Comparison of ENCODE assay signal across 1 cellular context in the genomic region with DNA sequence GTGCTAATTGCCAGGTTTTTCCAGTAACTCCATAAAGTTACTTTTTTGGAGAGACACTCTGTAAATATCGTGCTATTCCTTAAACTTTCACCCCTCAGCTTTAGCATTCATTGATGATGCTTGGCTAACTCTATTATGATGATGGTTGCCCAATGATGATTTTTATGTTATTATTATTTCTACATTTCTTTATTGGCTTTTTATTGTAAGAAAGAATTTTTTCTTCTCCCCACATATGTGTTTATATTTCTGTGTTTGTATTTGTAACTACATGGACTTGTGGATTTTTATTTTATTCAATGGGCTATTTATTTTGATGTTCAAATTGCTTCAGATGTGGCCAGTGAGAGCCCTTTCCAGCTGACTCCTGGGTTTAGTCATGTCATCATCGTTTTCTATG.
TF ChIP-seq lines count a peak whose summit lies in the region.

No MANE protein-coding gene starts in this region.

TF ChIP-seq in K562, 482 proteins besides CTCF, POLR2A, EP300 and RAD21 (continued from another document and continues in another):
- TF ChIP-seq UBTF (IDR thresholded peaks at IDR 0.05; ENCODE audit: borderline replicate concordance in 1 of 2, low read depth in 2 of 2, low read length in 2 of 2) = no peak
- TF ChIP-seq, protein P1, sequence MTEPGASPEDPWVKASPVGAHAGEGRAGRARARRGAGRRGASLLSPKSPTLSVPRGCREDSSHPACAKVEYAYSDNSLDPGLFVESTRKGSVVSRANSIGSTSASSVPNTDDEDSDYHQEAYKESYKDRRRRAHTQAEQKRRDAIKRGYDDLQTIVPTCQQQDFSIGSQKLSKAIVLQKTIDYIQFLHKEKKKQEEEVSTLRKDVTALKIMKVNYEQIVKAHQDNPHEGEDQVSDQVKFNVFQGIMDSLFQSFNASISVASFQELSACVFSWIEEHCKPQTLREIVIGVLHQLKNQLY (CRISPR knock-in tag; conservative IDR thresholded peaks at IDR 0.05) = no peak
- TF ChIP-seq, protein P2, sequence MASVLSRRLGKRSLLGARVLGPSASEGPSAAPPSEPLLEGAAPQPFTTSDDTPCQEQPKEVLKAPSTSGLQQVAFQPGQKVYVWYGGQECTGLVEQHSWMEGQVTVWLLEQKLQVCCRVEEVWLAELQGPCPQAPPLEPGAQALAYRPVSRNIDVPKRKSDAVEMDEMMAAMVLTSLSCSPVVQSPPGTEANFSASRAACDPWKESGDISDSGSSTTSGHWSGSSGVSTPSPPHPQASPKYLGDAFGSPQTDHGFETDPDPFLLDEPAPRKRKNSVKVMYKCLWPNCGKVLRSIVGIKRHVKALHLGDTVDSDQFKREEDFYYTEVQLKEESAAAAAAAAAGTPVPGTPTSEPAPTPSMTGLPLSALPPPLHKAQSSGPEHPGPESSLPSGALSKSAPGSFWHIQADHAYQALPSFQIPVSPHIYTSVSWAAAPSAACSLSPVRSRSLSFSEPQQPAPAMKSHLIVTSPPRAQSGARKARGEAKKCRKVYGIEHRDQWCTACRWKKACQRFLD (CRISPR knock-in tag; IDR thresholded peaks at IDR 0.05) = no peak
- TF ChIP-seq NFRKB (IDR thresholded peaks at IDR 0.05; ENCODE audit: low read depth) = 0 out of 2 replicates have a peak, but pooled peaks have one; percentile 13
- no peak for TF ChIP-seq BRD9 (IDR thresholded peaks at IDR 0.05; ENCODE audit: low read depth, partially characterized antibody)
- TF ChIP-seq ZC3H8 (IDR thresholded peaks at IDR 0.05) = no peak
- TF ChIP-seq GABPA (tag; conservative IDR thresholded peaks at IDR 0.05; ENCODE audit: low read depth) = no peak
- no peak for TF ChIP-seq BRF2 (IDR thresholded peaks at IDR 0.05; ENCODE audit: borderline replicate concordance, insufficient read depth, insufficient read length)
- 0 out of 2 replicates have a peak, but pooled peaks have one; percentile 4 for TF ChIP-seq CXXC5 (CRISPR knock-in tag; IDR thresholded peaks at IDR 0.05)
- TF ChIP-seq ZNF79 (CRISPR knock-in tag; IDR thresholded peaks at IDR 0.05; ENCODE audit: low read depth) = no peak
- no peak for TF ChIP-seq FOXK1 (CRISPR knock-in tag; IDR thresholded peaks at IDR 0.05; ENCODE audit: borderline replicate concordance)
- TF ChIP-seq MBD1 (CRISPR knock-in tag; IDR thresholded peaks at IDR 0.05) = no peak
- TF ChIP-seq HNRNPUL1 (IDR thresholded peaks at IDR 0.05; ENCODE audit: low read length) = no peak
- TF ChIP-seq RBM25 (IDR thresholded peaks at IDR 0.05; ENCODE audit: low read depth, low read length, severe bottlenecking) = no peak
- no peak for TF ChIP-seq NCOA1 (IDR thresholded peaks at IDR 0.05; ENCODE audit: low read depth)
- TF ChIP-seq RHOXF2B (CRISPR knock-in tag; conservative IDR thresholded peaks at IDR 0.05) = no peak
- TF ChIP-seq THAP7 (CRISPR knock-in tag; IDR thresholded peaks at IDR 0.05) = no peak
- TF ChIP-seq PRPF4 (IDR thresholded peaks at IDR 0.05; ENCODE audit: insufficient read depth, low read depth, low read length, poor library complexity, severe bottlenecking) = no peak
- TF ChIP-seq NR4A1 (CRISPR knock-in tag; IDR thresholded peaks at IDR 0.05) = no peak
- peak; percentile 11; the same call in 1 of the 2 replicates for TF ChIP-seq NR4A1 (tag; IDR thresholded peaks at IDR 0.05)
- no peak for TF ChIP-seq ZNF197 (CRISPR knock-in tag; IDR thresholded peaks at IDR 0.05; ENCODE audit: low read depth)
- no peak for TF ChIP-seq SMAD4 (CRISPR knock-in tag; conservative IDR thresholded peaks at IDR 0.05)
- TF ChIP-seq, protein P3, sequence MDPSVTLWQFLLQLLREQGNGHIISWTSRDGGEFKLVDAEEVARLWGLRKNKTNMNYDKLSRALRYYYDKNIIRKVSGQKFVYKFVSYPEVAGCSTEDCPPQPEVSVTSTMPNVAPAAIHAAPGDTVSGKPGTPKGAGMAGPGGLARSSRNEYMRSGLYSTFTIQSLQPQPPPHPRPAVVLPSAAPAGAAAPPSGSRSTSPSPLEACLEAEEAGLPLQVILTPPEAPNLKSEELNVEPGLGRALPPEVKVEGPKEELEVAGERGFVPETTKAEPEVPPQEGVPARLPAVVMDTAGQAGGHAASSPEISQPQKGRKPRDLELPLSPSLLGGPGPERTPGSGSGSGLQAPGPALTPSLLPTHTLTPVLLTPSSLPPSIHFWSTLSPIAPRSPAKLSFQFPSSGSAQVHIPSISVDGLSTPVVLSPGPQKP (CRISPR knock-in tag; IDR thresholded peaks at IDR 0.05) = no peak
- TF ChIP-seq E2F8 (IDR thresholded peaks at IDR 0.05; ENCODE audit: low read depth, partially characterized antibody) = no peak
- no peak for TF ChIP-seq MNT (conservative IDR thresholded peaks at IDR 0.05)
- no peak for TF ChIP-seq NFE2L1 (tag; IDR thresholded peaks at IDR 0.05; ENCODE audit: borderline replicate concordance, low read depth)
- no peak for TF ChIP-seq ZNF232 (CRISPR knock-in tag; IDR thresholded peaks at IDR 0.05)
- peak; percentile 28; the same call in 1 of the 2 replicates for TF ChIP-seq RBFOX2 (IDR thresholded peaks at IDR 0.05; ENCODE audit: low read depth, low read length)
- TF ChIP-seq SMAD3 (CRISPR knock-in tag; conservative IDR thresholded peaks at IDR 0.05) = no peak
- no peak for TF ChIP-seq NR2C2 (CRISPR knock-in tag; IDR thresholded peaks at IDR 0.05)
- peak; percentile 50 for TF ChIP-seq NR2C2 (tag; IDR thresholded peaks at IDR 0.05)
- no peak for TF ChIP-seq CEBPG (CRISPR knock-in tag; IDR thresholded peaks at IDR 0.05)
- TF ChIP-seq CEBPG (tag; conservative IDR thresholded peaks at IDR 0.05 in 1 of 2, IDR thresholded peaks at IDR 0.05 in 1 of 2) = 0 out of 4 replicates have a peak, but pooled peaks of 1 of the 2 experiments have one; percentile 11
- no peak for TF ChIP-seq CBX1 (IDR thresholded peaks at IDR 0.05; ENCODE audit: low read depth)
- no peak for TF ChIP-seq RBM17 (IDR thresholded peaks at IDR 0.05; ENCODE audit: borderline replicate concordance, low read depth, low read length)
- TF ChIP-seq KDM2B (CRISPR knock-in tag; IDR thresholded peaks at IDR 0.05) = no peak
- TF ChIP-seq ZNF124 (CRISPR knock-in tag; IDR thresholded peaks at IDR 0.05) = no peak
- TF ChIP-seq, protein P4, sequence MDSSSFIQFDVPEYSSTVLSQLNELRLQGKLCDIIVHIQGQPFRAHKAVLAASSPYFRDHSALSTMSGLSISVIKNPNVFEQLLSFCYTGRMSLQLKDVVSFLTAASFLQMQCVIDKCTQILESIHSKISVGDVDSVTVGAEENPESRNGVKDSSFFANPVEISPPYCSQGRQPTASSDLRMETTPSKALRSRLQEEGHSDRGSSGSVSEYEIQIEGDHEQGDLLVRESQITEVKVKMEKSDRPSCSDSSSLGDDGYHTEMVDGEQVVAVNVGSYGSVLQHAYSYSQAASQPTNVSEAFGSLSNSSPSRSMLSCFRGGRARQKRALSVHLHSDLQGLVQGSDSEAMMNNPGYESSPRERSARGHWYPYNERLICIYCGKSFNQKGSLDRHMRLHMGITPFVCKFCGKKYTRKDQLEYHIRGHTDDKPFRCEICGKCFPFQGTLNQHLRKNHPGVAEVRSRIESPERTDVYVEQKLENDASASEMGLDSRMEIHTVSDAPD (CRISPR knock-in tag; IDR thresholded peaks at IDR 0.05) = no peak
- no peak for TF ChIP-seq BMI1 (IDR thresholded peaks at IDR 0.05; ENCODE audit: low read length)
- TF ChIP-seq, protein P5, sequence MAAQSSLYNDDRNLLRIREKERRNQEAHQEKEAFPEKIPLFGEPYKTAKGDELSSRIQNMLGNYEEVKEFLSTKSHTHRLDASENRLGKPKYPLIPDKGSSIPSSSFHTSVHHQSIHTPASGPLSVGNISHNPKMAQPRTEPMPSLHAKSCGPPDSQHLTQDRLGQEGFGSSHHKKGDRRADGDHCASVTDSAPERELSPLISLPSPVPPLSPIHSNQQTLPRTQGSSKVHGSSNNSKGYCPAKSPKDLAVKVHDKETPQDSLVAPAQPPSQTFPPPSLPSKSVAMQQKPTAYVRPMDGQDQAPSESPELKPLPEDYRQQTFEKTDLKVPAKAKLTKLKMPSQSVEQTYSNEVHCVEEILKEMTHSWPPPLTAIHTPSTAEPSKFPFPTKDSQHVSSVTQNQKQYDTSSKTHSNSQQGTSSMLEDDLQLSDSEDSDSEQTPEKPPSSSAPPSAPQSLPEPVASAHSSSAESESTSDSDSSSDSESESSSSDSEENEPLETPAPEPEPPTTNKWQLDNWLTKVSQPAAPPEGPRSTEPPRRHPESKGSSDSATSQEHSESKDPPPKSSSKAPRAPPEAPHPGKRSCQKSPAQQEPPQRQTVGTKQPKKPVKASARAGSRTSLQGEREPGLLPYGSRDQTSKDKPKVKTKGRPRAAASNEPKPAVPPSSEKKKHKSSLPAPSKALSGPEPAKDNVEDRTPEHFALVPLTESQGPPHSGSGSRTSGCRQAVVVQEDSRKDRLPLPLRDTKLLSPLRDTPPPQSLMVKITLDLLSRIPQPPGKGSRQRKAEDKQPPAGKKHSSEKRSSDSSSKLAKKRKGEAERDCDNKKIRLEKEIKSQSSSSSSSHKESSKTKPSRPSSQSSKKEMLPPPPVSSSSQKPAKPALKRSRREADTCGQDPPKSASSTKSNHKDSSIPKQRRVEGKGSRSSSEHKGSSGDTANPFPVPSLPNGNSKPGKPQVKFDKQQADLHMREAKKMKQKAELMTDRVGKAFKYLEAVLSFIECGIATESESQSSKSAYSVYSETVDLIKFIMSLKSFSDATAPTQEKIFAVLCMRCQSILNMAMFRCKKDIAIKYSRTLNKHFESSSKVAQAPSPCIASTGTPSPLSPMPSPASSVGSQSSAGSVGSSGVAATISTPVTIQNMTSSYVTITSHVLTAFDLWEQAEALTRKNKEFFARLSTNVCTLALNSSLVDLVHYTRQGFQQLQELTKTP (IDR thresholded peaks at IDR 0.05; ENCODE audit: low read depth in 1 of 2, partially characterized antibody in 2 of 2) = peak in 1 of 2 experiments; percentile 50
